8 cellular contexts compared by ENCODE assay signal in genomic region chr10:73495884-73496674, GRCh38. TPM values are rescaled to one million over a fixed set of nuclear protein-coding genes. Genes with fewer than 3 reads are reported as not detected.
DNase-seq lines count a peak whose midpoint lies in the region; TF ChIP-seq lines count a peak whose summit lies in the region.

PPP3CB (minus strand) TSS chr10:73496024; CDS start chr10:73495889, 135 bp downstream.

- WGBS in suprapubic skin, result 10% methylated on average over 15 of the region's 28 CpGs

- H3K4me3 ChIP-seq in HFF-Myc (replicated peaks; ENCODE audit: low read depth, low read length) (peak within 1 kb of the TSS; percentile 78), suprapubic skin (peak within 1 kb of the TSS; percentile 76)

- H3K27me3 ChIP-seq in suprapubic skin, result no peaks in the 10 kb centered on the region

- no peak for TF ChIP-seq POLR2A in suprapubic skin (IDR thresholded peaks at IDR 0.05)

- peaks cover 31% of the 10 kb centered on the region for H3K36me3 ChIP-seq in suprapubic skin

- H3K9me3 ChIP-seq in suprapubic skin, result no peaks in the 10 kb centered on the region

- in situ Hi-C loops in G401 (cut with HindIII; ENCODE audit: low sequenced_read_pairs) (no loop called here), SK-MEL-5 (cut with HindIII; ENCODE audit: low pct_unique_long_range_greater_than_20kb, low sequenced_read_pairs) (no loop called here)

- peak within 1 kb of the TSS; percentile 99 for H3K27ac ChIP-seq in suprapubic skin

- TF ChIP-seq CTCF in HFF-Myc (IDR thresholded peaks at IDR 0.05; ENCODE audit: low read depth, low read length, missing control alignments) (no peak), suprapubic skin (IDR thresholded peaks at IDR 0.05) (no peak)

- peak; percentile 95 for DNase-seq in G401 (ENCODE audit: low spot score)
- peak; percentile 87 for DNase-seq in HFF-Myc (ENCODE audit: extremely low read depth, low read depth)
- DNase-seq in NAMALWA (ENCODE audit: low spot score), result peak; percentile 85
- peak; percentile 94 for DNase-seq in SK-MEL-5 (ENCODE audit: low read depth, low spot score)
- peak; percentile 92 for DNase-seq in activated naive CD4-positive, alpha-beta T cell treated with anti-CD3 and anti-CD28 coated beads, Interleukin-2, amount 50 U/mL, for 16 hours
- DNase-seq in glomerular endothelial cell (ENCODE audit: extremely low read depth, low read depth, low spot score), result peak; percentile 82
- DNase-seq in occipital lobe (lab: John Stamatoyannopoulos, UW), result peak; percentile 89
- peak; percentile 94 for DNase-seq in suprapubic skin (ENCODE audit: low spot score in 2 of 2)

- peaks cover 42% of the 10 kb centered on the region for H3K4me1 ChIP-seq in suprapubic skin

- no peak for TF ChIP-seq EP300 in suprapubic skin (IDR thresholded peaks at IDR 0.05)

RNA-seq across cellular contexts. Expression of gene PPP3CB, which starts in this region (rescaled TPM):
- 6.6 and 7.8 TPM in 2 replicates for total RNA-seq in G401 (2014; rRNA removed; shearing (Covaris generic))
- total RNA-seq in SK-MEL-5 (2014; rRNA removed; shearing (Covaris generic)), result 9.2 and 10.3 TPM in 2 replicates
- 19.3 and 25.2 TPM in 2 replicates for polyA plus RNA-seq in SK-MEL-5 (2015; cell fraction: cytosol; rRNA removed)
- 25.0 and 25.5 TPM in 2 replicates for polyA plus RNA-seq in SK-MEL-5 (2015; cell fraction: nucleus; rRNA removed)
- total RNA-seq in glomerular endothelial cell (22.9 and 31.4 TPM in 2 replicates), occipital lobe (122 TPM), suprapubic skin (10 to 100 TPM; 24.9 to 45.4 (median 30.5) TPM)

Comparison
In these comparisons a context has a peak if more than half of its experiments do, and no peak if none do; other contexts are left out.
1. Peak in every context shown above with its lines: DNase-seq, H3K4me3 ChIP-seq and H3K27ac ChIP-seq.